16 cellular contexts compared by ENCODE assay signal in genomic region chr17:57645950-57646686, GRCh38.
DNase-seq lines count a peak whose midpoint lies in the region; ATAC-seq, FAIRE-seq and TF ChIP-seq lines count a peak whose summit lies in the region.
"Had no signal": no experiment of that assay in that cellular context is flagged by ENCODE, and none has a peak within 500 bp of the region (broad histone marks: within the 10 kb centered on the region; RNA-seq: fewer than 3 reads in every experiment).

No MANE protein-coding gene starts in this region.

- no peaks in the 10 kb centered on the region for H3K27me3 Mint-ChIP-seq in stimulated activated naive CD8-positive, alpha-beta T cell treated with anti-CD3 and anti-CD28 coated beads, Interleukin-15, amount 100 ng/mL, for 72 hours

- peak overlapping the region; percentile 58 to 78 for H3K27ac Mint-ChIP-seq in activated naive CD4-positive, alpha-beta T cell treated with anti-CD3 and anti-CD28 coated beads, Interleukin-2, amount 50 U/mL, for 72 hours
- peak overlapping the region; percentile 15 to 20 for H3K27ac Mint-ChIP-seq in stimulated activated naive CD8-positive, alpha-beta T cell treated with anti-CD3 and anti-CD28 coated beads, Interleukin-15, amount 100 ng/mL, for 72 hours

- H3K36me3 Mint-ChIP-seq in activated naive CD4-positive, alpha-beta T cell treated with anti-CD3 and anti-CD28 coated beads, Interleukin-2, amount 50 U/mL, for 72 hours = peaks cover 0 to 4% of the 10 kb centered on the region in 2 donors

- H3K9ac ChIP-seq in K562 (ENCODE audit: insufficient read depth in 1 of 2, low read depth in 2 of 2, low read length in 2 of 2) = no peak overlapping the region
- H3K9ac ChIP-seq: KMS-11 had no signal

- H3K4me2 ChIP-seq in K562 (ENCODE audit: insufficient read depth, low read length) = no peak overlapping the region
- H3K4me2 ChIP-seq: KMS-11 had no signal

- H3K27me3 ChIP-seq in K562 (ENCODE audit: control insufficient read depth in 2 of 2, insufficient read depth in 2 of 2, low read length in 2 of 2) = no peaks in the 10 kb centered on the region

- peak overlapping the region in 1 of 2 donors; percentile 9 for H3K4me3 Mint-ChIP-seq in stimulated activated naive CD8-positive, alpha-beta T cell treated with anti-CD3 and anti-CD28 coated beads, Interleukin-15, amount 100 ng/mL, for 72 hours

- no peak for TF ChIP-seq POLR2A in K562 (conservative IDR thresholded peaks at IDR 0.05)

- TF ChIP-seq RAD21 in K562 (CRISPR knock-in tag; conservative IDR thresholded peaks at IDR 0.05 in 1 of 2, IDR thresholded peaks at IDR 0.05 in 1 of 2) = no peak

- peak in 1 of 2 donors; percentile 9 for DNase-seq in activated naive CD4-positive, alpha-beta T cell treated with anti-CD3 and anti-CD28 coated beads, Interleukin-2, amount 50 U/mL, for 72 hours (ENCODE audit: low spot score in 2 of 2)
- DNase-seq in activated naive CD4-positive, alpha-beta T cell treated with anti-CD3 and anti-CD28 coated beads, Interleukin-2, amount 50 U/mL, for 16 hours = no peak
- peak; percentile 90 for DNase-seq in NOMO-1 treated with DMSO at 0.1 percent for 48 hours (lab: John Stamatoyannopoulos, UW; ENCODE audit: unreplicated experiment)
- DNase-seq in K562 (ENCODE audit: extremely low read depth in 1 of 4, low spot score in 3 of 4) = peak in 1 of 4 experiments; percentile 12
- peak; percentile 11 to 38 for DNase-seq in stimulated activated naive CD8-positive, alpha-beta T cell treated with anti-CD3 and anti-CD28 coated beads, Interleukin-15, amount 100 ng/mL, for 72 hours
- no peak for DNase-seq in omental fat pad (ENCODE audit: low spot score)
- no peak for DNase-seq in HT-29 (ENCODE audit: low spot score)
- DNase-seq: activated effector memory CD4-positive, alpha-beta T cell treated with anti-CD3 and anti-CD28 coated beads, Interleukin-2, amount 50 U/mL, for 16 hours; head of caudate nucleus; NCI-H187; NCI-H526; SHP77 had no signal

- no peak for TF ChIP-seq EP300 in K562 (IDR thresholded peaks at IDR 0.05; ENCODE audit: low read length)

- POLR2A ChIA-PET in K562 (lab: Yijun Ruan, JAX) = interaction anchor here (0.7 kb wide), 2 partner anchors 12 to 305 kb away, joined by 3 read pairs; no protein-coding TSS in a partner anchor

- no peaks in the 10 kb centered on the region; the same call in 2 of the 3 replicates for H3K36me3 ChIP-seq in K562 (ENCODE audit: control insufficient read depth, insufficient read depth, low read length)

- CTCF ChIA-PET in K562 (lab: Yijun Ruan, JAX; ENCODE audit: low intra/inter-chr PET ratio) = no interaction called here

- H3K4me1 ChIP-seq in K562 (replicated peaks in 1 of 2; ENCODE audit: control insufficient read depth in 2 of 2, insufficient read depth in 2 of 2, low read length in 2 of 2) = no peaks in the 10 kb centered on the region

- ATAC-seq in activated naive CD4-positive, alpha-beta T cell treated with anti-CD3 and anti-CD28 coated beads, Interleukin-2, amount 50 U/mL, for 72 hours = peak; percentile 91 to 94
- ATAC-seq in K562 = no peak
- ATAC-seq in stimulated activated naive CD8-positive, alpha-beta T cell treated with anti-CD3 and anti-CD28 coated beads, Interleukin-15, amount 100 ng/mL, for 72 hours = peak; percentile 97
- no peak for ATAC-seq in omental fat pad (ENCODE audit: low FRiP score)
- no peak for ATAC-seq in HG02642 (IDR thresholded peaks at IDR 0.05; ENCODE audit: poor library complexity, unreplicated experiment)

- no peaks in the 10 kb centered on the region for H3K9me3 Mint-ChIP-seq in activated naive CD4-positive, alpha-beta T cell treated with anti-CD3 and anti-CD28 coated beads, Interleukin-2, amount 50 U/mL, for 72 hours
- H3K9me3 Mint-ChIP-seq in stimulated activated naive CD8-positive, alpha-beta T cell treated with anti-CD3 and anti-CD28 coated beads, Interleukin-15, amount 100 ng/mL, for 72 hours = no peaks in the 10 kb centered on the region

- TF ChIP-seq CTCF in K562 (IDR thresholded peaks at IDR 0.05 in 2 of 3, conservative IDR thresholded peaks at IDR 0.05 in 1 of 3; ENCODE audit: insufficient read depth in 2 of 3, low read depth in 1 of 3, low read length in 3 of 3) = no peak
- no peak for TF ChIP-seq CTCF in omental fat pad (IDR thresholded peaks at IDR 0.05)

- no peak overlapping the region for H3K4me3 ChIP-seq in K562

- no peaks in the 10 kb centered on the region for H3K9me1 ChIP-seq in K562 (ENCODE audit: control insufficient read depth, insufficient read depth, low read length)

- 47% methylated on average over 6 of the region's 6 CpGs for WGBS in K562 (ENCODE audit: insufficient coverage, low coverage, missing lambda C conversion rate)

- intact Hi-C loops in K562 (cut with micrococcal nuclease) = no loop called here

- H3K9me3 ChIP-seq in K562 (replicated peaks; ENCODE audit: control insufficient read depth, insufficient read depth, low read depth, low read length) = no peaks in the 10 kb centered on the region

- H3K79me2 ChIP-seq in K562 (ENCODE audit: control insufficient read depth, insufficient read depth, low read length) = no peaks in the 10 kb centered on the region

- in situ Hi-C loops in K562 (cut with MboI) = no loop called here

- no peak overlapping the region for H3K27ac ChIP-seq in K562 (ENCODE audit: extremely low read depth, low read depth, low read length)
- H3K27ac ChIP-seq: epithelial cell of prostate, KMS-11 had no signal

- peaks cover 19% of the 10 kb centered on the region for H3K4me1 Mint-ChIP-seq in stimulated activated naive CD8-positive, alpha-beta T cell treated with anti-CD3 and anti-CD28 coated beads, Interleukin-15, amount 100 ng/mL, for 72 hours

- no peak overlapping the region for H2AFZ ChIP-seq in K562 (ENCODE audit: low read depth, low read length)

- FAIRE-seq in K562 (lab: Jason Lieb, UNC) = peak; percentile 58
- FAIRE-seq: GM19239 had no signal

- H4K20me1 ChIP-seq in K562 (replicated peaks; ENCODE audit: control insufficient read depth, insufficient read depth, low read length) = no peaks in the 10 kb centered on the region; the same call in 1 of the 2 replicates

- no TSS peak for BruUV-seq in K562 (replicated peaks; lab: Mats Ljungman, UMichigan)

TF ChIP-seq in K562, 482 proteins besides CTCF, POLR2A, EP300 and RAD21:
- TF ChIP-seq ASH1L (IDR thresholded peaks at IDR 0.05; ENCODE audit: borderline replicate concordance, low read depth, partially characterized antibody) (no peak), JUN (IDR thresholded peaks at IDR 0.05; ENCODE audit: borderline replicate concordance, low read depth, low read length) (0 out of 2 replicates have a peak, but pooled peaks have one; percentile 18), JUN (CRISPR knock-in tag; IDR thresholded peaks at IDR 0.05; ENCODE audit: borderline replicate concordance) (no peak), ZFPM2 (CRISPR knock-in tag; IDR thresholded peaks at IDR 0.05) (no peak), ATF3 (IDR thresholded peaks at IDR 0.05) (peak; percentile 41; the same call in 1 of the 2 replicates), ATF3 (CRISPR knock-in tag; conservative IDR thresholded peaks at IDR 0.05) (no peak), FOSL1 (tag; conservative IDR thresholded peaks at IDR 0.05) (peak; percentile 83)
TF ChIP-seq in K562: peak in this region for 3.

Comparison
In these comparisons a context has a peak if more than half of its experiments do, and no peak if none do; other contexts are left out.
1. ATAC-seq: peak in activated naive CD4-positive, alpha-beta T cell treated with anti-CD3 and anti-CD28 coated beads, Interleukin-2, amount 50 U/mL, for 72 hours (2 of 2) and stimulated activated naive CD8-positive, alpha-beta T cell treated with anti-CD3 and anti-CD28 coated beads, Interleukin-15, amount 100 ng/mL, for 72 hours (single experiment); none in K562 (single experiment), omental fat pad (single experiment) and HG02642 (single experiment).
2. DNase-seq: peak in NOMO-1 treated with DMSO at 0.1 percent for 48 hours (single experiment) and stimulated activated naive CD8-positive, alpha-beta T cell treated with anti-CD3 and anti-CD28 coated beads, Interleukin-15, amount 100 ng/mL, for 72 hours (2 of 2); none in activated naive CD4-positive, alpha-beta T cell treated with anti-CD3 and anti-CD28 coated beads, Interleukin-2, amount 50 U/mL, for 16 hours (single experiment), omental fat pad (single experiment) and HT-29 (single experiment).